ENCODE assay signal across 22 cellular contexts in the genomic region with DNA sequence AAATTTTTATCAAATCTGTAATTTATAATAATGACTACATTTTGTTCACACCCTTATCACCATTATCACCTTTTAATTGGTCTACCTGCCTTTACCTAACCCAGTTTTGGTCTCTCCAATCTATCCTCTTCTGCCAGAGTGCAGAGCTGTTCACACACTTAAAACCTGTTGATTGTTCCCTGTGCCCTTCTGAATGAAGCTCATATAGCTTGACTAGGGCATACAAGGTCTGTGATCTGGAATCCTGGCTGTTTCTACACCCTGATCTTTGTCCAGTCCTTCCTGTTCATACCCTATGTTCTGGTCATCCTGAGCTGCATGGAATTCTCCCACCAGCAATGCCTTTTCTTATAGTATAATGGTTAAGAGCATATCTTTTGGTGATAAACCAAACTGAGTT. TPM values are rescaled to one million over a fixed set of nuclear protein-coding genes. Genes with fewer than 3 reads are reported as not detected.
A peak's percentile ranks its signal among the peaks of the same experiment; 100 is the strongest.
DNase-seq lines count a peak whose midpoint lies in the region; ATAC-seq and TF ChIP-seq lines count a peak whose summit lies in the region.
"Had no signal": no experiment of that assay in that cellular context is flagged by ENCODE, and none has a peak within 500 bp of the region (broad histone marks: within the 10 kb centered on the region; RNA-seq: fewer than 3 reads in every experiment).

No MANE protein-coding gene starts in this region.

- peaks cover 65% of the 10 kb centered on the region for H3K36me3 Mint-ChIP-seq in activated T-cell treated with anti-CD3 and anti-CD28 coated beads, Interleukin-2, amount 50 U/mL, for 24 hours (ENCODE audit: low read depth)
- peaks cover 55% of the 10 kb centered on the region for H3K36me3 Mint-ChIP-seq in activated CD8-positive, alpha-beta T cell treated with anti-CD3 and anti-CD28 coated beads, Interleukin-2, amount 10 ng/mL, durations not matched to agents 7 days and 5 days (ENCODE audit: low read depth)
- peaks cover 0 to 11% of the 10 kb centered on the region in 2 donors for H3K36me3 Mint-ChIP-seq in naive B cell

- H3K4me2 ChIP-seq in DOHH2 (ENCODE audit: low read length) = peak overlapping the region; percentile 53

- no peak overlapping the region for H3K27ac ChIP-seq in DOHH2 (ENCODE audit: low read depth, low read length)
- H3K27ac ChIP-seq: esophagus squamous epithelium had no signal

- peaks cover 12% of the 10 kb centered on the region for H4K20me1 ChIP-seq in DOHH2 (ENCODE audit: control insufficient read depth, insufficient read depth, low read depth, low read length)

- no peak for ATAC-seq in activated CD8-positive, alpha-beta T cell treated with anti-CD3 and anti-CD28 coated beads, Interleukin-2, amount 10 ng/mL, durations not matched to agents 7 days and 5 days
- ATAC-seq in naive B cell (ENCODE audit: low read depth in 2 of 2) = peak in 1 of 2 donors; percentile 34
- no peak for ATAC-seq in GM18867 (IDR thresholded peaks at IDR 0.05; ENCODE audit: unreplicated experiment)
- ATAC-seq in HG03354 (IDR thresholded peaks at IDR 0.05; ENCODE audit: poor library complexity, severe bottlenecking, unreplicated experiment) = no peak

- H3K79me2 ChIP-seq in DOHH2 (ENCODE audit: control insufficient read depth, low read length) = peaks cover 48% of the 10 kb centered on the region

- no peaks in the 10 kb centered on the region for H3K9me3 Mint-ChIP-seq in activated T-cell treated with anti-CD3 and anti-CD28 coated beads, Interleukin-2, amount 50 U/mL, for 24 hours
- no peaks in the 10 kb centered on the region for H3K9me3 Mint-ChIP-seq in activated CD8-positive, alpha-beta T cell treated with anti-CD3 and anti-CD28 coated beads, Interleukin-2, amount 10 ng/mL, durations not matched to agents 7 days and 5 days (ENCODE audit: insufficient read depth)
- no peaks in the 10 kb centered on the region for H3K9me3 Mint-ChIP-seq in naive B cell
- H3K9me3 Mint-ChIP-seq: CD8-positive, alpha-beta memory T cell had no signal

- no peak overlapping the region for H3K4me3 Mint-ChIP-seq in activated T-cell treated with anti-CD3 and anti-CD28 coated beads, Interleukin-2, amount 50 U/mL, for 24 hours
- no peak overlapping the region for H3K4me3 Mint-ChIP-seq in activated CD8-positive, alpha-beta T cell treated with anti-CD3 and anti-CD28 coated beads, Interleukin-2, amount 10 ng/mL, durations not matched to agents 7 days and 5 days
- peak overlapping the region in 3 of 8 donors; percentile 45 to 77 (median 50) for H3K4me3 Mint-ChIP-seq in naive B cell

- no peak for DNase-seq in activated T-cell treated with anti-CD3 and anti-CD28 coated beads, Interleukin-2, amount 50 U/mL, for 24 hours
- no peak for DNase-seq in activated T-cell treated with anti-CD3 and anti-CD28 coated beads, Interleukin-2, amount 50 U/mL, for 1 hour
- no peak for DNase-seq in activated CD8-positive, alpha-beta T cell treated with anti-CD3 and anti-CD28 coated beads, Interleukin-2, amount 10 ng/mL, durations not matched to agents 7 days and 5 days
- no peak for DNase-seq in naive B cell
- no peak for DNase-seq in A172 (ENCODE audit: low spot score)
- DNase-seq: activated CD4-positive, alpha-beta T cell treated with anti-CD3 and anti-CD28 coated beads, Interleukin-2, amount 50 U/mL, for 4 hours; anterior cingulate cortex; CD8-positive, alpha-beta memory T cell; DMS79 treated with DMSO at 0.1 percent for 48 hours; effector memory CD4-positive, alpha-beta T cell; esophagus squamous epithelium; Kasumi-1; midbrain; NCI-H1092 treated with DMSO at 0.1 percent for 48 hours; NCI-H2081; NCI-H510A; RPMI8226; small intestine; stimulated activated CD4-positive, alpha-beta T cell treated with anti-CD3 and anti-CD28 coated beads, Interleukin-4, amount 100 ng/mL, for 24 hours had no signal

- CTCF ChIA-PET in activated CD8-positive, alpha-beta T cell treated with anti-CD3 and anti-CD28 coated beads, Interleukin-2, amount 10 ng/mL, durations not matched to agents 7 days and 5 days (lab: Charles Lee) = interaction anchor here (0.7 to 2.1 kb wide), 2 partner anchors 11 to 22 kb away, joined by 3 to 7 read pairs; no protein-coding TSS in a partner anchor

- no peak overlapping the region for H3K4me3 ChIP-seq in DOHH2 (ENCODE audit: low read length)
- H3K4me3 ChIP-seq: esophagus squamous epithelium had no signal

- H3K36me3 ChIP-seq in DOHH2 (ENCODE audit: control insufficient read depth, low read length) = peaks cover 25% of the 10 kb centered on the region

- H3K27me3 ChIP-seq in DOHH2 (ENCODE audit: control insufficient read depth, low read length) = no peaks in the 10 kb centered on the region
- H3K27me3 ChIP-seq: esophagus squamous epithelium had no signal

- no peaks in the 10 kb centered on the region for H3K9me3 ChIP-seq in DOHH2 (ENCODE audit: control insufficient read depth, insufficient read depth, low read length)
- H3K9me3 ChIP-seq: esophagus squamous epithelium had no signal

- TF ChIP-seq CTCF in DOHH2 (IDR thresholded peaks at IDR 0.05; ENCODE audit: low read depth, low read length, poor library complexity, severe bottlenecking) = no peak

- no peaks in the 10 kb centered on the region for H3F3A ChIP-seq in DOHH2 (ENCODE audit: control insufficient read depth, insufficient read depth)

- H3K4me1 ChIP-seq in DOHH2 (ENCODE audit: control insufficient read depth, low read length) = peaks cover 45% of the 10 kb centered on the region

- no peaks in the 10 kb centered on the region for H3K9me2 ChIP-seq in DOHH2 (replicated peaks; ENCODE audit: control insufficient read depth, low read length)

- POLR2A ChIA-PET in activated CD8-positive, alpha-beta T cell treated with anti-CD3 and anti-CD28 coated beads, Interleukin-2, amount 10 ng/mL, durations not matched to agents 7 days and 5 days (lab: Charles Lee) = no interaction called here

- peak overlapping the region; percentile 20 for H3K27ac Mint-ChIP-seq in activated T-cell treated with anti-CD3 and anti-CD28 coated beads, Interleukin-2, amount 50 U/mL, for 24 hours
- peak overlapping the region; percentile 65 for H3K27ac Mint-ChIP-seq in activated CD8-positive, alpha-beta T cell treated with anti-CD3 and anti-CD28 coated beads, Interleukin-2, amount 10 ng/mL, durations not matched to agents 7 days and 5 days
- peak overlapping the region; percentile 2 to 89 (median 65) for H3K27ac Mint-ChIP-seq in naive B cell

- no peaks in the 10 kb centered on the region for H3K27me3 Mint-ChIP-seq in activated T-cell treated with anti-CD3 and anti-CD28 coated beads, Interleukin-2, amount 50 U/mL, for 24 hours
- H3K27me3 Mint-ChIP-seq in activated CD8-positive, alpha-beta T cell treated with anti-CD3 and anti-CD28 coated beads, Interleukin-2, amount 10 ng/mL, durations not matched to agents 7 days and 5 days (ENCODE audit: low read depth) = no peaks in the 10 kb centered on the region
- H3K27me3 Mint-ChIP-seq in naive B cell = no peaks in the 10 kb centered on the region
- H3K27me3 Mint-ChIP-seq: CD8-positive, alpha-beta memory T cell had no signal

- H3K4me1 Mint-ChIP-seq in activated T-cell treated with anti-CD3 and anti-CD28 coated beads, Interleukin-2, amount 50 U/mL, for 24 hours (ENCODE audit: low read depth) = peaks cover 58% of the 10 kb centered on the region
- H3K4me1 Mint-ChIP-seq in activated CD8-positive, alpha-beta T cell treated with anti-CD3 and anti-CD28 coated beads, Interleukin-2, amount 10 ng/mL, durations not matched to agents 7 days and 5 days (ENCODE audit: low read depth) = peaks cover 43% of the 10 kb centered on the region
- peaks cover 35 to 48% (median 45%) of the 10 kb centered on the region in 3 donors for H3K4me1 Mint-ChIP-seq in naive B cell

RNA-seq across cellular contexts. Expression of a gene that starts 28.9 kb away (rescaled TPM):
- total RNA-seq in activated CD8-positive, alpha-beta T cell treated with anti-CD3 and anti-CD28 coated beads, Interleukin-2, amount 10 ng/mL, durations not matched to agents 7 days and 5 days = 10 to 100 TPM; 10.1 TPM
- polyA plus RNA-seq in naive B cell (ENCODE audit: low read depth in 6 of 6) = 1 to 10 TPM in 2 of 6 donors, under 1 TPM in 3, not detected in 1; 0.26 to 1.6 (median 0.85) TPM
- 0.10 and 0.38 TPM in 2 replicates for total RNA-seq in A172 (2014; rRNA removed; shearing (Covaris generic))
- polyA plus RNA-seq: small intestine had no signal

RNA-seq across cellular contexts. Expression of a gene that starts 53.6 kb away (rescaled TPM):
- total RNA-seq in activated CD8-positive, alpha-beta T cell treated with anti-CD3 and anti-CD28 coated beads, Interleukin-2, amount 10 ng/mL, durations not matched to agents 7 days and 5 days = 100 to 1,000 TPM; 113 to 115 TPM
- polyA plus RNA-seq in naive B cell (ENCODE audit: low read depth in 6 of 6) = 10 to 100 TPM in 3 of 6 donors, 1 to 10 TPM in 3; 7.7 to 13.5 (median 10.1) TPM
- 20.9 and 26.6 TPM in 2 replicates for total RNA-seq in A172 (2014; rRNA removed; shearing (Covaris generic))
